ENCODE assay signal across 3 cellular contexts in the genomic region with DNA sequence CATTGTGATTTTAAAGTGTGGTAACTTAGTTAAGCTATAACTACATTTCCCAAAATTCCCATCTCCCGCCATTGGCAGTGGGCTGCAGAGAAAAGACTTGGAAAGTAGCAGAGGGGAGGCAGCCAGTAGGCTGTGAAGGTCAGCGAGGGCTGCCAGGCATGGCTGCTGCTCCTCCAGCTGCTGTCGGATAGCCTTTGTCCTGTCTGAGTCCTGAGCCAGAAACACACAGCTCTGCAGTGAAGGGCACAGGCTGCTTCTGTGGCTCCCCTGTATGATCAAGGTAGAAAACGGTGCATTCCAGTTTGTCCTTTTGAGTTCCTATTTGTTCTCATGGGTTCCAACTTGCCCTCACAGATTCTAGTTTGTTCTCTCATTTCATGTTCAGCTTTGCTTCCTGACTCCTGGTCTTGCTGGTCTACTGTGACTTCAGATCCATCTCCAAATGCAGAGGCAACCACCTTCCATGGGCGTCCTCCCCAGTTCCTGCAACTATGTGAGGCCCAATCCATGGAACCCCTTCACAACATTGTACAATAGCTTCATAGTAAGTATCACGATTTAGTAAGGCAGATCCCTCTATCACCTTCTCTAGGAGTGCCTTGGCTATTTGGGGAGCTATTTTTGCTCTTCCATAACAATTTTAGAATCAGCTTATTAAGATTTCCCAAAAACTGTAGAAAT.
TF ChIP-seq lines count a peak whose summit lies in the region.

No MANE protein-coding gene starts in this region.

TF ChIP-seq in SK-N-SH treated with all-trans-retinoic acid at 6 μM for 48 hours, 23 proteins besides CTCF, POLR2A, EP300 and RAD21:
- TF ChIP-seq, protein P1, sequence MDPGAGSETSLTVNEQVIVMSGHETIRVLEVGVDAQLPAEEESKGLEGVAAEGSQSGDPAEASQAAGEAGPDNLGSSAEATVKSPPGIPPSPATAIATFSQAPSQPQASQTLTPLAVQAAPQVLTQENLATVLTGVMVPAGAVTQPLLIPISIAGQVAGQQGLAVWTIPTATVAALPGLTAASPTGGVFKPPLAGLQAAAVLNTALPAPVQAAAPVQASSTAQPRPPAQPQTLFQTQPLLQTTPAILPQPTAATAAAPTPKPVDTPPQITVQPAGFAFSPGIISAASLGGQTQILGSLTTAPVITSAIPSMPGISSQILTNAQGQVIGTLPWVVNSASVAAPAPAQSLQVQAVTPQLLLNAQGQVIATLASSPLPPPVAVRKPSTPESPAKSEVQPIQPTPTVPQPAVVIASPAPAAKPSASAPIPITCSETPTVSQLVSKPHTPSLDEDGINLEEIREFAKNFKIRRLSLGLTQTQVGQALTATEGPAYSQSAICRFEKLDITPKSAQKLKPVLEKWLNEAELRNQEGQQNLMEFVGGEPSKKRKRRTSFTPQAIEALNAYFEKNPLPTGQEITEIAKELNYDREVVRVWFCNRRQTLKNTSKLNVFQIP (CRISPR knock-in tag; IDR thresholded peaks at IDR 0.05; ENCODE audit: borderline replicate concordance, low read depth), result no peak
- TF ChIP-seq, protein P2, sequence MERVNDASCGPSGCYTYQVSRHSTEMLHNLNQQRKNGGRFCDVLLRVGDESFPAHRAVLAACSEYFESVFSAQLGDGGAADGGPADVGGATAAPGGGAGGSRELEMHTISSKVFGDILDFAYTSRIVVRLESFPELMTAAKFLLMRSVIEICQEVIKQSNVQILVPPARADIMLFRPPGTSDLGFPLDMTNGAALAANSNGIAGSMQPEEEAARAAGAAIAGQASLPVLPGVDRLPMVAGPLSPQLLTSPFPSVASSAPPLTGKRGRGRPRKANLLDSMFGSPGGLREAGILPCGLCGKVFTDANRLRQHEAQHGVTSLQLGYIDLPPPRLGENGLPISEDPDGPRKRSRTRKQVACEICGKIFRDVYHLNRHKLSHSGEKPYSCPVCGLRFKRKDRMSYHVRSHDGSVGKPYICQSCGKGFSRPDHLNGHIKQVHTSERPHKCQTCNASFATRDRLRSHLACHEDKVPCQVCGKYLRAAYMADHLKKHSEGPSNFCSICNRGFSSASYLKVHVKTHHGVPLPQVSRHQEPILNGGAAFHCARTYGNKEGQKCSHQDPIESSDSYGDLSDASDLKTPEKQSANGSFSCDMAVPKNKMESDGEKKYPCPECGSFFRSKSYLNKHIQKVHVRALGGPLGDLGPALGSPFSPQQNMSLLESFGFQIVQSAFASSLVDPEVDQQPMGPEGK (CRISPR knock-in tag; IDR thresholded peaks at IDR 0.05; ENCODE audit: borderline replicate concordance), result no peak
- no peak for TF ChIP-seq ZNF8 (CRISPR knock-in tag; IDR thresholded peaks at IDR 0.05)

TF ChIP-seq in SK-N-SH, 30 proteins besides CTCF, POLR2A, EP300 and RAD21:
- TF ChIP-seq, protein P3, sequence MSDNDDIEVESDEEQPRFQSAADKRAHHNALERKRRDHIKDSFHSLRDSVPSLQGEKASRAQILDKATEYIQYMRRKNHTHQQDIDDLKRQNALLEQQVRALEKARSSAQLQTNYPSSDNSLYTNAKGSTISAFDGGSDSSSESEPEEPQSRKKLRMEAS (IDR thresholded peaks at IDR 0.05; ENCODE audit: low read depth), result no peak
- TF ChIP-seq FOXJ3 (CRISPR knock-in tag; IDR thresholded peaks at IDR 0.05) (no peak), TAF1 (IDR thresholded peaks at IDR 0.05; ENCODE audit: borderline replicate concordance, low read depth, low read length) (no peak)

TF ChIP-seq in HepG2, 621 proteins besides CTCF, POLR2A, EP300 and RAD21:
- no peak for TF ChIP-seq ZBTB20 (CRISPR knock-in tag; IDR thresholded peaks at IDR 0.05; ENCODE audit: borderline replicate concordance, low read depth)
- TF ChIP-seq, protein P4, sequence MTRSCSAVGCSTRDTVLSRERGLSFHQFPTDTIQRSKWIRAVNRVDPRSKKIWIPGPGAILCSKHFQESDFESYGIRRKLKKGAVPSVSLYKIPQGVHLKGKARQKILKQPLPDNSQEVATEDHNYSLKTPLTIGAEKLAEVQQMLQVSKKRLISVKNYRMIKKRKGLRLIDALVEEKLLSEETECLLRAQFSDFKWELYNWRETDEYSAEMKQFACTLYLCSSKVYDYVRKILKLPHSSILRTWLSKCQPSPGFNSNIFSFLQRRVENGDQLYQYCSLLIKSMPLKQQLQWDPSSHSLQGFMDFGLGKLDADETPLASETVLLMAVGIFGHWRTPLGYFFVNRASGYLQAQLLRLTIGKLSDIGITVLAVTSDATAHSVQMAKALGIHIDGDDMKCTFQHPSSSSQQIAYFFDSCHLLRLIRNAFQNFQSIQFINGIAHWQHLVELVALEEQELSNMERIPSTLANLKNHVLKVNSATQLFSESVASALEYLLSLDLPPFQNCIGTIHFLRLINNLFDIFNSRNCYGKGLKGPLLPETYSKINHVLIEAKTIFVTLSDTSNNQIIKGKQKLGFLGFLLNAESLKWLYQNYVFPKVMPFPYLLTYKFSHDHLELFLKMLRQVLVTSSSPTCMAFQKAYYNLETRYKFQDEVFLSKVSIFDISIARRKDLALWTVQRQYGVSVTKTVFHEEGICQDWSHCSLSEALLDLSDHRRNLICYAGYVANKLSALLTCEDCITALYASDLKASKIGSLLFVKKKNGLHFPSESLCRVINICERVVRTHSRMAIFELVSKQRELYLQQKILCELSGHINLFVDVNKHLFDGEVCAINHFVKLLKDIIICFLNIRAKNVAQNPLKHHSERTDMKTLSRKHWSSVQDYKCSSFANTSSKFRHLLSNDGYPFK (CRISPR knock-in tag; IDR thresholded peaks at IDR 0.05; ENCODE audit: borderline replicate concordance), result no peak
- TF ChIP-seq ZKSCAN8 (CRISPR knock-in tag; IDR thresholded peaks at IDR 0.05; ENCODE audit: borderline replicate concordance), result no peak
- TF ChIP-seq PITX1 (CRISPR knock-in tag; IDR thresholded peaks at IDR 0.05), result no peak
- no peak for TF ChIP-seq ZNF83 (CRISPR knock-in tag; IDR thresholded peaks at IDR 0.05; ENCODE audit: borderline replicate concordance)
- TF ChIP-seq, protein P5, sequence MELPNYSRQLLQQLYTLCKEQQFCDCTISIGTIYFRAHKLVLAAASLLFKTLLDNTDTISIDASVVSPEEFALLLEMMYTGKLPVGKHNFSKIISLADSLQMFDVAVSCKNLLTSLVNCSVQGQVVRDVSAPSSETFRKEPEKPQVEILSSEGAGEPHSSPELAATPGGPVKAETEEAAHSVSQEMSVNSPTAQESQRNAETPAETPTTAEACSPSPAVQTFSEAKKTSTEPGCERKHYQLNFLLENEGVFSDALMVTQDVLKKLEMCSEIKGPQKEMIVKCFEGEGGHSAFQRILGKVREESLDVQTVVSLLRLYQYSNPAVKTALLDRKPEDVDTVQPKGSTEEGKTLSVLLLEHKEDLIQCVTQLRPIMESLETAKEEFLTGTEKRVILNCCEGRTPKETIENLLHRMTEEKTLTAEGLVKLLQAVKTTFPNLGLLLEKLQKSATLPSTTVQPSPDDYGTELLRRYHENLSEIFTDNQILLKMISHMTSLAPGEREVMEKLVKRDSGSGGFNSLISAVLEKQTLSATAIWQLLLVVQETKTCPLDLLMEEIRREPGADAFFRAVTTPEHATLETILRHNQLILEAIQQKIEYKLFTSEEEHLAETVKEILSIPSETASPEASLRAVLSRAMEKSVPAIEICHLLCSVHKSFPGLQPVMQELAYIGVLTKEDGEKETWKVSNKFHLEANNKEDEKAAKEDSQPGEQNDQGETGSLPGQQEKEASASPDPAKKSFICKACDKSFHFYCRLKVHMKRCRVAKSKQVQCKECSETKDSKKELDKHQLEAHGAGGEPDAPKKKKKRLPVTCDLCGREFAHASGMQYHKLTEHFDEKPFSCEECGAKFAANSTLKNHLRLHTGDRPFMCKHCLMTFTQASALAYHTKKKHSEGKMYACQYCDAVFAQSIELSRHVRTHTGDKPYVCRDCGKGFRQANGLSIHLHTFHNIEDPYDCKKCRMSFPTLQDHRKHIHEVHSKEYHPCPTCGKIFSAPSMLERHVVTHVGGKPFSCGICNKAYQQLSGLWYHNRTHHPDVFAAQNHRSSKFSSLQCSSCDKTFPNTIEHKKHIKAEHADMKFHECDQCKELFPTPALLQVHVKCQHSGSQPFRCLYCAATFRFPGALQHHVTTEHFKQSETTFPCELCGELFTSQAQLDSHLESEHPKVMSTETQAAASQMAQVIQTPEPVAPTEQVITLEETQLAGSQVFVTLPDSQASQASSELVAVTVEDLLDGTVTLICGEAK (IDR thresholded peaks at IDR 0.05), result no peak
- TF ChIP-seq, protein P5 (CRISPR knock-in tag; IDR thresholded peaks at IDR 0.05), result no peak
